Comparison of ENCODE assay signal across 1 cellular context in the genomic region with DNA sequence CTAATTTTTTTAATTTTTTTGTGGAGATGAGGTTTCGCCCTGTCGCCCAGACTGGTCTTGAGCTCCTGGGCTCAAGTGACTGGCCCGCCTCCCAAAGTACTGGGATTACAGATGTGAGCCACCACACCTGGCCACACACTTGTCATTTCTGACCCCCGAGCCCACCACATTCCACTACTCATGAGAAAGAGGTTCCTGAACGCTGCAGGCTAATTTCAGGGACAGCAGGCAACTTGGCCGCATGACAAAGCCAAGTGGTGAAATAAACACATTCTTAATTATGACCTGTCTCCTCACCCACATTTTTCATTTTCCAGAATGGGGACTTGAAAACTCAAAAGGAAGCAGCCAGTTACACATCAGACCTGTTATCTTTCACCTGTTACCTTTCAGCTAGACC.
TF ChIP-seq lines count a peak whose summit lies in the region.

No MANE protein-coding gene starts in this region.

TF ChIP-seq in Ishikawa, 13 proteins besides CTCF, POLR2A, EP300 and RAD21 (continued from another document):
- TF ChIP-seq, protein P1, sequence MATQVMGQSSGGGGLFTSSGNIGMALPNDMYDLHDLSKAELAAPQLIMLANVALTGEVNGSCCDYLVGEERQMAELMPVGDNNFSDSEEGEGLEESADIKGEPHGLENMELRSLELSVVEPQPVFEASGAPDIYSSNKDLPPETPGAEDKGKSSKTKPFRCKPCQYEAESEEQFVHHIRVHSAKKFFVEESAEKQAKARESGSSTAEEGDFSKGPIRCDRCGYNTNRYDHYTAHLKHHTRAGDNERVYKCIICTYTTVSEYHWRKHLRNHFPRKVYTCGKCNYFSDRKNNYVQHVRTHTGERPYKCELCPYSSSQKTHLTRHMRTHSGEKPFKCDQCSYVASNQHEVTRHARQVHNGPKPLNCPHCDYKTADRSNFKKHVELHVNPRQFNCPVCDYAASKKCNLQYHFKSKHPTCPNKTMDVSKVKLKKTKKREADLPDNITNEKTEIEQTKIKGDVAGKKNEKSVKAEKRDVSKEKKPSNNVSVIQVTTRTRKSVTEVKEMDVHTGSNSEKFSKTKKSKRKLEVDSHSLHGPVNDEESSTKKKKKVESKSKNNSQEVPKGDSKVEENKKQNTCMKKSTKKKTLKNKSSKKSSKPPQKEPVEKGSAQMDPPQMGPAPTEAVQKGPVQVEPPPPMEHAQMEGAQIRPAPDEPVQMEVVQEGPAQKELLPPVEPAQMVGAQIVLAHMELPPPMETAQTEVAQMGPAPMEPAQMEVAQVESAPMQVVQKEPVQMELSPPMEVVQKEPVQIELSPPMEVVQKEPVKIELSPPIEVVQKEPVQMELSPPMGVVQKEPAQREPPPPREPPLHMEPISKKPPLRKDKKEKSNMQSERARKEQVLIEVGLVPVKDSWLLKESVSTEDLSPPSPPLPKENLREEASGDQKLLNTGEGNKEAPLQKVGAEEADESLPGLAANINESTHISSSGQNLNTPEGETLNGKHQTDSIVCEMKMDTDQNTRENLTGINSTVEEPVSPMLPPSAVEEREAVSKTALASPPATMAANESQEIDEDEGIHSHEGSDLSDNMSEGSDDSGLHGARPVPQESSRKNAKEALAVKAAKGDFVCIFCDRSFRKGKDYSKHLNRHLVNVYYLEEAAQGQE (IDR thresholded peaks at IDR 0.05; ENCODE audit: low read depth), result no peak
- TF ChIP-seq TAF1 (IDR thresholded peaks at IDR 0.05; ENCODE audit: low read depth), result no peak
- peak; percentile 69; the same call in 1 of the 2 replicates for TF ChIP-seq TCF12 (IDR thresholded peaks at IDR 0.05; ENCODE audit: low read depth)
- no peak; the same call in 1 of the 2 replicates for TF ChIP-seq ZBTB7A (IDR thresholded peaks at IDR 0.05; ENCODE audit: low read depth)
